21 cellular contexts compared by ENCODE assay signal in genomic region chr5:107419498-107419897, GRCh38.
"Had no signal": no experiment of that assay in that cellular context is flagged by ENCODE, and none has a peak within 500 bp of the region (broad histone marks: within the 10 kb centered on the region; RNA-seq: fewer than 3 reads in every experiment).

No MANE protein-coding gene starts in this region.

- FAIRE-seq: RCC 7860 had no signal

- DNase-seq: KBM-7; NCI-H1092; NCI-H1417 treated with DMSO at 0.1 percent for 48 hours; NCI-H146; NCI-H1694 treated with DMSO at 0.1 percent for 48 hours; NCI-H1930; NCI-H2081; NCI-H2107; NCI-H2171 treated with DMSO at 0.1 percent for 48 hours; NCI-H345; NCI-H446 treated with DMSO at 0.1 percent for 48 hours; NCI-H510A treated with DMSO at 0.1 percent for 48 hours; NCI-H526; NCI-H82; NK-92 treated with Interleukin-12 subunit alpha and Interleukin-12 subunit beta, amount 100 ng/mL, for 24 hours; Right ventricle myocardium superior; RPMI8226; SIG-M5 had no signal

- H3K36me3 ChIP-seq: SJSA1 had no signal

- H3K4me3 ChIP-seq: SJSA1, SK-N-MC had no signal

- H3K9me3 ChIP-seq: SJSA1 had no signal

- H3K27me3 ChIP-seq: SJSA1 had no signal

- H3K27ac ChIP-seq: SJSA1, SK-N-MC had no signal
